In the genomic region with DNA sequence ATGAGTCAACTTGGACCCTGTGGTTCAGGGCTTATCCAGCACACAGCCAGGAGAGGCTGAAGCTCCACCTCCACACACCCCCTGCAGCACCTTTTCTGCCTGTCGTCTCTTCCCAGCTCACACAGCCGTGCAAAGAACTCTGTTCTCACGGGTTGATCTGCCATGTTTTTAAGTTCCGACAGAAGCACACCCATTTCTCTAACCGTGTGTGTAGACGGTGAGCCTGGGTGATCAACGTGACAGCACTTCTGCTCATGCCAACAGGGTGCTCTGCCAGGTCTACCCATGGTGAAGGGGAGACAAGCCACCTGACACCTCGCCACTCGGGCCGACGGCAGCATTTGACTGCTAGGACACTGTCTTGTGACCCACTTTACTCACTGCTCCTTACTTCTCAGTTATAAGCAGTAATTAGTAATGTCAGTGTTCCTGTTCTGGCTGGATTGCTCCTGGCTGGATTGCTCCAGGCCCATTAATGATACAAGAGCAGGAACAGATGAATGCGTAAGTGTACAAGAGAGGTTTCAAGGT, we compare ENCODE assay signal across 8 cellular contexts.
A peak's percentile ranks its signal among the peaks of the same experiment; 100 is the strongest.
DNase-seq lines count a peak whose midpoint lies in the region; ATAC-seq and TF ChIP-seq lines count a peak whose summit lies in the region.

No MANE protein-coding gene starts in this region.

- H3K27ac ChIP-seq in SK-N-MC (peak overlapping the region; percentile 97), esophagus squamous epithelium (peak overlapping the region; percentile 50 to 96 (median 84)), trophoblast cell (ENCODE audit: low read depth, low read length) (peak overlapping the region; percentile 97)

- H3K4me3 ChIP-seq in SK-N-MC (peak overlapping the region; percentile 78), esophagus squamous epithelium (peak overlapping the region in 1 of 4 donors; percentile 63), trophoblast cell (ENCODE audit: low read depth, low read length) (no peak overlapping the region)

- whole genome bisulfite sequencing in esophagus squamous epithelium, 2 donors = 47 to 58% methylated on average over 9 to 12 of the region's 12 CpGs
- no CpG with 5 or more reads among the region's 12 CpGs for WGBS in trophoblast cell (ENCODE audit: extremely low coverage, insufficient coverage, insufficient read length)

- peak overlapping the region; percentile 51 for H3K14ac ChIP-seq in trophoblast cell (ENCODE audit: low read length)

- peak overlapping the region; percentile 23 for H3K18ac ChIP-seq in trophoblast cell (ENCODE audit: low read length)

- no peak overlapping the region for H2AFZ ChIP-seq in trophoblast cell (ENCODE audit: insufficient read depth, low read length, poor library complexity)

- peak overlapping the region; percentile 43 for H2BK5ac ChIP-seq in trophoblast cell (ENCODE audit: low read depth, low read length, poor library complexity)

- peak; percentile 78 for DNase-seq in DMS79 treated with DMSO at 0.1 percent for 48 hours (lab: John Stamatoyannopoulos, UW)
- no peak for DNase-seq in SK-N-MC (ENCODE audit: low read depth, low spot score)
- no peak for DNase-seq in esophagus squamous epithelium (lab: John Stamatoyannopoulos, UW)
- DNase-seq in trophoblast cell = no peak
- no peak for DNase-seq in NOMO-1 treated with DMSO at 0.1 percent for 48 hours (lab: John Stamatoyannopoulos, UW; ENCODE audit: unreplicated experiment)
- DNase-seq in stimulated activated CD4-positive, alpha-beta T cell treated with anti-CD3 and anti-CD28 coated beads, Interleukin-1b, Interleukin-23, amount 100 ng/mL, for 48 hours = no peak
- no peak for DNase-seq in ACHN

- H2BK12ac ChIP-seq in trophoblast cell (ENCODE audit: low read length) = peak overlapping the region; percentile 47

- peaks cover 43% of the 10 kb centered on the region for H3K79me1 ChIP-seq in trophoblast cell (ENCODE audit: low read length)

- H3K27me3 ChIP-seq in esophagus squamous epithelium (no peaks in the 10 kb centered on the region), trophoblast cell (ENCODE audit: insufficient read depth, low read length) (no peaks in the 10 kb centered on the region)

- H3K36me3 ChIP-seq in SK-N-MC (ENCODE audit: insufficient read depth, low read length) (peaks cover 21% of the 10 kb centered on the region), esophagus squamous epithelium (peaks cover 0 to 20% (median 0%) of the 10 kb centered on the region in 3 donors), trophoblast cell (ENCODE audit: control insufficient read depth in 1 of 2, insufficient read depth in 2 of 2, low read length in 2 of 2) (no peaks in the 10 kb centered on the region)

- H3K4me2 ChIP-seq in trophoblast cell (ENCODE audit: low read length) = peak overlapping the region; percentile 25

- no peak overlapping the region for H2AK5ac ChIP-seq in trophoblast cell (ENCODE audit: low read length)

- H2BK120ac ChIP-seq in trophoblast cell (ENCODE audit: insufficient read depth, low read length, poor library complexity) = peak overlapping the region; percentile 25

- no peak for TF ChIP-seq POLR2A in esophagus squamous epithelium (IDR thresholded peaks at IDR 0.05)

- intact Hi-C loops in esophagus squamous epithelium (cut with DNase I) = no loop called here

- H3K4ac ChIP-seq in trophoblast cell (ENCODE audit: low read depth, low read length) = peak overlapping the region; percentile 2

- H4K12ac ChIP-seq in trophoblast cell (ENCODE audit: low read depth, low read length) = no peak overlapping the region

- H3K23ac ChIP-seq in trophoblast cell (ENCODE audit: low read length) = no peak overlapping the region

- no peak overlapping the region for H3K9ac ChIP-seq in SK-N-MC (ENCODE audit: insufficient read length)
- peak overlapping the region; percentile 2 for H3K9ac ChIP-seq in trophoblast cell (ENCODE audit: low read length)

- in situ Hi-C loops in ACHN (cut with HindIII; ENCODE audit: low pct_ligation_motif_present, low pct_unique_long_range_greater_than_20kb, low sequenced_read_pairs) = no loop called here

- peak overlapping the region; percentile 69 for H4K8ac ChIP-seq in trophoblast cell (ENCODE audit: low read depth, low read length)

- H3K9me3 ChIP-seq in SK-N-MC (ENCODE audit: low read depth, low read length) = no peaks in the 10 kb centered on the region
- no peaks in the 10 kb centered on the region for H3K9me3 ChIP-seq in esophagus squamous epithelium
- no peaks in the 10 kb centered on the region for H3K9me3 ChIP-seq in trophoblast cell (ENCODE audit: insufficient read depth, low read depth, low read length)

- H3K4me1 ChIP-seq in esophagus squamous epithelium (peaks cover 55 to 95% (median 61%) of the 10 kb centered on the region in 3 donors), trophoblast cell (ENCODE audit: control insufficient read depth in 1 of 2, insufficient read depth in 2 of 2, low read length in 2 of 2) (peaks cover 39 to 49% of the 10 kb centered on the region in 2 experiments)

- ATAC-seq in HG03432 (IDR thresholded peaks at IDR 0.05; ENCODE audit: unreplicated experiment) = no peak

- H3K79me2 ChIP-seq in trophoblast cell (ENCODE audit: control insufficient read depth, insufficient read depth, low read length, poor library complexity) = peaks cover 6% of the 10 kb centered on the region

- TF ChIP-seq CTCF in esophagus squamous epithelium (IDR thresholded peaks at IDR 0.05) = no peak

- peak overlapping the region; percentile 67 for H4K91ac ChIP-seq in trophoblast cell (ENCODE audit: low read depth, low read length)
